9 cellular contexts compared by ENCODE assay signal in the genomic region with DNA sequence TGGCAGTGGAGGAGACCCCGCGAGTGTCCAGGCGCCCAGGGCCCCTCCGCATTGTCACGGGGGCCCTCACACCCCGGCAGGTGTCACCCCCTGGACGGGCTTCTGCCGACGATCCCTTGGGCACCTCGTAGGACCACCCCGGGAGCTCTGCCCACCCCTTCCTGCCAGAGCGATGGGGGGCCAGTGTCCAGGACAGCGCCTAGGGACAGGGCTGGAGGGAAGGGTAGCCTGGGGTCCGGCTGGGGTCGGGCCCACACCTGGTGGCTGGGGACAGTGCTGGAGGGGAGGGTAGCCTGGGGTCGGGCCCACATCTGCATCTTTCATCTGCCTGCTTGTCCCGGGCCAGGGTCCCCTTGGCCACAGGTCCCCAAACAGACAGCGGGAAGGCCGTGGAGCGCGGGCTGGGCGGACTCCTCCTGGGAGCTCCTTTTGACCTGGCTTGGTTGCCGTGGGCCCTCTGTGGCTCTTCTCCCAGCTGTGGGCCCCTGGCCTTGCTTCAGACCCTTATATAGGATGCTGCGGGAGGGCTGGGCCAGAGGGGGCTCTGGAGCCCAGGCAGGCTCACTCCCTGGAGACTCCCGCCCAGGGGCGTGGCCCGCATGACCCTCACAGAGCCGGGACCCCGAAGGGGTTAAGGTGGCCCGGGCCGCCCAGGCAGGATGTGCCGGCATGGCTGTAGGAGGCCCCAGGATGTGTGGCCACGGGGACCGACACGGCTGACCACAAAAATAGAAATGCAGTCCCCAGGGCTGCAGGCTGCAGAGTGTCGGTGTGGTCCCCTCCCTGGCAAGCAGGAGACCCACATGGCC.
A peak's percentile ranks its signal among the peaks of the same experiment; 100 is the strongest.
DNase-seq lines count a peak whose midpoint lies in the region; ATAC-seq and TF ChIP-seq lines count a peak whose summit lies in the region.
"Had no signal": no experiment of that assay in that cellular context is flagged by ENCODE, and none has a peak within 500 bp of the region (broad histone marks: within the 10 kb centered on the region; RNA-seq: fewer than 3 reads in every experiment).

No MANE protein-coding gene starts in this region.

- TF ChIP-seq POLR2A in esophagus muscularis mucosa (IDR thresholded peaks at IDR 0.05; ENCODE audit: low read depth), result no peak

- H3K4me3 Mint-ChIP-seq in Caco-2 (ENCODE audit: unreplicated experiment), result peak overlapping the region; percentile 84
- H3K4me3 Mint-ChIP-seq: activated CD4-positive, alpha-beta memory T cell treated with anti-CD3 and anti-CD28 coated beads, Interleukin-2, amount 10 ng/mL, durations not matched to agents 7 days and 5 days had no signal

- no peak for TF ChIP-seq EP300 in esophagus muscularis mucosa (IDR thresholded peaks at IDR 0.05)

- H3K4me3 ChIP-seq in Caco-2 (ENCODE audit: low read depth, low read length), result peak overlapping the region; percentile 80
- H3K4me3 ChIP-seq in MM.1S (ENCODE audit: low read length), result peak overlapping the region; percentile 59
- H3K4me3 ChIP-seq in esophagus muscularis mucosa, result peak overlapping the region; percentile 47 to 63 (median 55)
- peak overlapping the region; percentile 48 to 92 for H3K4me3 ChIP-seq in neuronal stem cell (ENCODE audit: low read length in 2 of 2)

- TF ChIP-seq CTCF in Caco-2 (IDR thresholded peaks at IDR 0.05; ENCODE audit: insufficient read depth in 1 of 2, low read depth in 1 of 2, low read length in 1 of 2, severe bottlenecking in 1 of 2, unreplicated experiment in 1 of 2), result no peak
- TF ChIP-seq CTCF in MM.1S (IDR thresholded peaks at IDR 0.05; ENCODE audit: low read length), result no peak
- TF ChIP-seq CTCF in esophagus muscularis mucosa (IDR thresholded peaks at IDR 0.05), result no peak
- no peak for TF ChIP-seq CTCF in GM13977 (IDR thresholded peaks at IDR 0.05; ENCODE audit: extremely low read depth, insufficient read depth, missing control alignments)

- DNase-seq in Caco-2 (no peak), MM.1S (no peak), esophagus muscularis mucosa (ENCODE audit: extremely low spot score) (no peak), neuronal stem cell (ENCODE audit: low spot score) (peak; percentile 39), GM13977 (ENCODE audit: low spot score) (no peak), NCI-H2171 (lab: John Stamatoyannopoulos, UW) (no peak)
- no peak for DNase-seq in stimulated activated CD4-positive, alpha-beta T cell treated with anti-CD3 and anti-CD28 coated beads, Interleukin-2, amount 100 ng/mL, for 48 hours

- no peaks in the 10 kb centered on the region for H4K20me1 ChIP-seq in MM.1S (ENCODE audit: insufficient read depth, low read length)

- no peaks in the 10 kb centered on the region for H3K36me3 ChIP-seq in Caco-2 (ENCODE audit: control insufficient read depth, insufficient read depth, low read length)
- no peaks in the 10 kb centered on the region for H3K36me3 ChIP-seq in MM.1S (replicated peaks; ENCODE audit: insufficient read depth, low read length)
- no peaks in the 10 kb centered on the region for H3K36me3 ChIP-seq in esophagus muscularis mucosa
- peaks cover 0 to 4% of the 10 kb centered on the region in 2 donors for H3K36me3 ChIP-seq in neuronal stem cell (replicated peaks in 1 of 2; ENCODE audit: control insufficient read depth in 2 of 2, insufficient read depth in 2 of 2, low read length in 2 of 2)

- peak overlapping the region; percentile 90 for H2BK15ac ChIP-seq in neuronal stem cell (ENCODE audit: low read length)

- 12% methylated on average over 19 of the region's 36 CpGs for WGBS in esophagus muscularis mucosa
- WGBS in neuronal stem cell (ENCODE audit: extremely low coverage in 2 of 2, insufficient read length in 2 of 2, insufficient replicate concordance in 1 of 2), 2 donors, result no CpG with 5 or more reads among the region's 36 CpGs

- no peaks in the 10 kb centered on the region for H3K27me3 ChIP-seq in Caco-2 (replicated peaks; ENCODE audit: control insufficient read depth, insufficient read depth, low read length)
- peaks cover 68% of the 10 kb centered on the region for H3K27me3 ChIP-seq in MM.1S (replicated peaks; ENCODE audit: insufficient read depth, low read length)
- H3K27me3 ChIP-seq in esophagus muscularis mucosa, result peaks cover 0 to 83% (median 21%) of the 10 kb centered on the region in 4 donors
- H3K27me3 ChIP-seq in neuronal stem cell (ENCODE audit: control insufficient read depth in 3 of 3, insufficient read depth in 3 of 3, low read depth in 1 of 3, low read length in 3 of 3), result peaks cover 0 to 7% (median 0%) of the 10 kb centered on the region in 3 experiments

- peak overlapping the region; percentile 56 for H4K91ac ChIP-seq in neuronal stem cell (ENCODE audit: low read depth, low read length, poor library complexity)

- H3K27ac Mint-ChIP-seq in Caco-2 (ENCODE audit: unreplicated experiment), result no peak overlapping the region
- H3K27ac Mint-ChIP-seq: activated CD4-positive, alpha-beta memory T cell treated with anti-CD3 and anti-CD28 coated beads, Interleukin-2, amount 10 ng/mL, durations not matched to agents 7 days and 5 days had no signal

- H3K14ac ChIP-seq in neuronal stem cell (ENCODE audit: low read length), result peak overlapping the region; percentile 76

- no TSS peak for BruUV-seq in Caco-2 (replicated peaks; lab: Mats Ljungman, UMichigan)

- H3K4ac ChIP-seq in neuronal stem cell (ENCODE audit: low read length), result peak overlapping the region; percentile 10

- H3K4me1 ChIP-seq in Caco-2, result peaks cover 21% of the 10 kb centered on the region
- peaks cover 14% of the 10 kb centered on the region for H3K4me1 ChIP-seq in MM.1S (ENCODE audit: low read length)
- peaks cover 24 to 33% (median 28%) of the 10 kb centered on the region in 4 donors for H3K4me1 ChIP-seq in esophagus muscularis mucosa
- H3K4me1 ChIP-seq in neuronal stem cell (ENCODE audit: control insufficient read depth in 2 of 2, insufficient read depth in 1 of 2, low read depth in 1 of 2, low read length in 2 of 2), result peaks cover 41 to 43% of the 10 kb centered on the region in 2 donors

- H2BK120ac ChIP-seq in neuronal stem cell (ENCODE audit: low read depth, low read length), result peak overlapping the region; percentile 77

- peak overlapping the region; percentile 97 for H3K18ac ChIP-seq in neuronal stem cell (ENCODE audit: low read length)

- no peaks in the 10 kb centered on the region for H3K9me3 Mint-ChIP-seq in Caco-2 (ENCODE audit: unreplicated experiment)
- H3K9me3 Mint-ChIP-seq: activated CD4-positive, alpha-beta memory T cell treated with anti-CD3 and anti-CD28 coated beads, Interleukin-2, amount 10 ng/mL, durations not matched to agents 7 days and 5 days had no signal

- no peak overlapping the region for H3K27ac ChIP-seq in MM.1S (ENCODE audit: low read length)
- H3K27ac ChIP-seq in esophagus muscularis mucosa (replicated peaks in 1 of 4), result no peak overlapping the region
- no peak overlapping the region for H3K27ac ChIP-seq in neuronal stem cell (replicated peaks; ENCODE audit: low read length)

- H3F3A ChIP-seq in MM.1S (ENCODE audit: insufficient read depth, low read length), result no peaks in the 10 kb centered on the region

- POLR2A ChIA-PET in Caco-2 (lab: Charles Lee), result interaction anchor here (0.5 to 0.6 kb wide), 2 partner anchors 34 to 37 kb away, joined by 3 to 4 read pairs; no protein-coding TSS in a partner anchor

- in situ Hi-C loops in GM13977 (cut with MboI; ENCODE audit: low pct_unique_long_range_greater_than_20kb, low sequenced_read_pairs, unreplicated experiment), result no loop called here

- intact Hi-C loops in Caco-2 (cut with micrococcal nuclease; ENCODE audit: unreplicated experiment), result no loop called here
- intact Hi-C loops in esophagus muscularis mucosa (cut with DNase I), result no loop called here

- no peaks in the 10 kb centered on the region for H3K79me2 ChIP-seq in MM.1S (ENCODE audit: low read length)

- peak overlapping the region; percentile 89 for H3K23ac ChIP-seq in neuronal stem cell (ENCODE audit: low read depth, low read length, poor library complexity)

- H3K9ac ChIP-seq in MM.1S (ENCODE audit: low read length), result peak overlapping the region; percentile 18; the same call in 1 of the 2 replicates
- peak overlapping the region; percentile 95 for H3K9ac ChIP-seq in neuronal stem cell (ENCODE audit: low read depth, low read length, poor library complexity)

- no peaks in the 10 kb centered on the region for H3K27me3 Mint-ChIP-seq in Caco-2 (ENCODE audit: insufficient read depth, unreplicated experiment)

- peak overlapping the region; percentile 97 for H2BK5ac ChIP-seq in neuronal stem cell (ENCODE audit: low read length)

- ATAC-seq in HG03469 (IDR thresholded peaks at IDR 0.05; ENCODE audit: unreplicated experiment), result no peak

- H3K9me3 ChIP-seq in Caco-2 (no peaks in the 10 kb centered on the region), MM.1S (replicated peaks; ENCODE audit: insufficient read depth, low read length) (no peaks in the 10 kb centered on the region), esophagus muscularis mucosa (no peaks in the 10 kb centered on the region), neuronal stem cell (replicated peaks in 1 of 2; ENCODE audit: control insufficient read depth in 2 of 2, insufficient read depth in 1 of 2, low read depth in 1 of 2, low read length in 2 of 2) (no peaks in the 10 kb centered on the region)

- H4K8ac ChIP-seq in neuronal stem cell (ENCODE audit: low read depth, low read length), result no peak overlapping the region

- H2AK5ac ChIP-seq in neuronal stem cell (ENCODE audit: low read depth, low read length), result peak overlapping the region; percentile 94

- peaks cover 16% of the 10 kb centered on the region for H3K4me1 Mint-ChIP-seq in Caco-2 (ENCODE audit: low read depth, unreplicated experiment)

- no peaks in the 10 kb centered on the region for H3K9me2 ChIP-seq in MM.1S (replicated peaks; ENCODE audit: insufficient read depth, low read length)

- peaks cover 9% of the 10 kb centered on the region for H3K36me3 Mint-ChIP-seq in Caco-2 (ENCODE audit: insufficient read depth, unreplicated experiment)

- peaks cover 24% of the 10 kb centered on the region for H3K79me1 ChIP-seq in neuronal stem cell (ENCODE audit: low read depth, low read length)

- H2BK12ac ChIP-seq in neuronal stem cell (ENCODE audit: low read length), result peak overlapping the region; percentile 95

- H2AFZ ChIP-seq in MM.1S (ENCODE audit: low read length) (peak overlapping the region; percentile 56; the same call in 1 of the 2 replicates), neuronal stem cell (ENCODE audit: low read length) (peak overlapping the region; percentile 81)

- CTCF ChIA-PET in Caco-2 (lab: Charles Lee), result interaction anchor here (0.6 to 1.9 kb wide), 5 partner anchors 20 to 103 kb away, joined by 3 to 11 read pairs (median 3); no protein-coding TSS in a partner anchor

- peak overlapping the region; percentile 95 for H3K4me2 ChIP-seq in MM.1S (ENCODE audit: low read depth, low read length)
- peak overlapping the region; percentile 97 for H3K4me2 ChIP-seq in neuronal stem cell (ENCODE audit: insufficient read depth, low read length, poor library complexity, severe bottlenecking)
